14 cellular contexts compared by ENCODE assay signal in the genomic region with DNA sequence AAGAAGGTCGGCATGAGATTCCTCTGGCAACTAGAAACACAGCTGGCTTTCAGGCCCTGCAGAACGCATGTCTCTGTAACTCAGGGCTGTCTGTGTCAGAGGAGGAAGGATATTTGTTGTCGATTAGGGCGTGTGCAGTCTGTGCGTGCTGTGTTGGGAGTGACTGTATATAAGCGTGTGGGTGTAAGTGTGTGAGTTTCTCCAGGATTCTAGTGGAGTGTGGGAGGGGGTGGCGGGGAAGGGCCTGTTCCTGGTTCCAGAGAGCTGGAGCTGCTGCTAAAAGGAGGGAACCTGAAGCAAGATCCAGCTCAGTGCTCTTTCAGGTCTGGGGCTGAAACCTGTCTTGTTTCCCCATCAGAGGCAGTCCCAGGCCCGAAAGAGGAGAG.
A peak's percentile ranks its signal among the peaks of the same experiment; 100 is the strongest.
DNase-seq lines count a peak whose midpoint lies in the region; ATAC-seq and TF ChIP-seq lines count a peak whose summit lies in the region.
"Had no signal": no experiment of that assay in that cellular context is flagged by ENCODE, and none has a peak within 500 bp of the region (broad histone marks: within the 10 kb centered on the region; RNA-seq: fewer than 3 reads in every experiment).

No MANE protein-coding gene starts in this region.

- H3K79me2 ChIP-seq in SK-N-SH (ENCODE audit: insufficient read depth), result no peaks in the 10 kb centered on the region

- no peaks in the 10 kb centered on the region for H4K20me1 ChIP-seq in SK-N-SH (ENCODE audit: insufficient read depth)

- no peaks in the 10 kb centered on the region for H3K9me3 ChIP-seq in SK-N-SH

- no peaks in the 10 kb centered on the region for H3K9me2 ChIP-seq in SK-N-SH

- POLR2A ChIA-PET in SK-N-SH (lab: Yijun Ruan, JAX), result interaction anchor here (1.3 to 2.0 kb wide), 2 partner anchors 74 to 191 kb away, joined by 3 to 6 read pairs; partner anchors contain the start of genes LRIG2 and SLC16A1

- no peaks in the 10 kb centered on the region for H3K36me3 Mint-ChIP-seq in nephron (ENCODE audit: low read depth)
- H3K36me3 Mint-ChIP-seq: natural killer cell treated with Interleukin-12 subunit alpha and Interleukin-12 subunit beta and Interleukin-15 and Interleukin-18, amount 100 ng/mL, for 72 hours had no signal

- H3K4me1 ChIP-seq in SK-N-SH (ENCODE audit: control insufficient read depth in 1 of 2, insufficient read depth in 2 of 2, low read depth in 1 of 2, low read length in 1 of 2), result peaks cover 0 to 9% of the 10 kb centered on the region in 2 experiments; a peak in 1 of 4 replicates

- no peak overlapping the region for H3K4me2 ChIP-seq in SK-N-SH

- 98% methylated on average over 7 of the region's 8 CpGs for WGBS in SK-N-SH (ENCODE audit: low lambda C conversion rate)

- no peak overlapping the region for H3K27ac ChIP-seq in SK-N-SH (ENCODE audit: low read depth in 2 of 2, low read length in 1 of 2)
- H3K27ac ChIP-seq: 22Rv1 had no signal

- peak overlapping the region; percentile 69; the same call in 1 of the 2 replicates for H2AFZ ChIP-seq in SK-N-SH (ENCODE audit: low read depth)

- H3K4me3 ChIP-seq in SK-N-SH (ENCODE audit: low read depth in 2 of 2, low read length in 1 of 2) (no peak overlapping the region), fibroblast of villous mesenchyme (ENCODE audit: low read depth, low read length) (no peak overlapping the region), H7 (ENCODE audit: insufficient read depth, low read depth, low read length) (no peak overlapping the region)
- H3K4me3 ChIP-seq: GM12878 had no signal

- H3K27me3 Mint-ChIP-seq in nephron (ENCODE audit: low read depth), result no peaks in the 10 kb centered on the region

- DNase-seq in SK-N-SH (no peak), fibroblast of villous mesenchyme (ENCODE audit: low read depth) (peak; percentile 44), H7 (no peak), iPS-NIHi11 (ENCODE audit: low spot score) (no peak)
- DNase-seq: Karpas-422; NCI-H2081; stimulated activated naive CD8-positive, alpha-beta T cell treated with anti-CD3 and anti-CD28 coated beads, Interleukin-15, Interleukin-2, amounts not matched to agents 100 U/mL and 50 U/mL, for 24 hours had no signal

- no peak for TF ChIP-seq RAD21 in SK-N-SH (IDR thresholded peaks at IDR 0.05; ENCODE audit: low read length)

- H3K27me3 ChIP-seq in SK-N-SH (ENCODE audit: insufficient read depth) (no peaks in the 10 kb centered on the region), H7 (ENCODE audit: control insufficient read depth, insufficient read depth, low read length) (no peaks in the 10 kb centered on the region)

- H3K4me1 Mint-ChIP-seq in nephron, result peaks cover 18% of the 10 kb centered on the region

- H3F3A ChIP-seq in SK-N-SH (replicated peaks; ENCODE audit: insufficient read depth), result no peaks in the 10 kb centered on the region

- H3K9ac ChIP-seq in SK-N-SH, result no peak overlapping the region

- ATAC-seq in SK-N-SH treated with all-trans-retinoic acid at 6 μM for 48 hours (no peak), HG03442 (IDR thresholded peaks at IDR 0.05; ENCODE audit: unreplicated experiment) (no peak), GM21528 (IDR thresholded peaks at IDR 0.05; ENCODE audit: low FRiP score, unreplicated experiment) (no peak)

- TF ChIP-seq CTCF in SK-N-SH (IDR thresholded peaks at IDR 0.05) (no peak), fibroblast of villous mesenchyme (IDR thresholded peaks at IDR 0.05; ENCODE audit: insufficient read depth, low read depth, low read length) (no peak), nephron (IDR thresholded peaks at IDR 0.05; ENCODE audit: unreplicated experiment in 3 of 3) (no peak)

- H3K9me3 Mint-ChIP-seq in nephron, result no peaks in the 10 kb centered on the region
- H3K9me3 Mint-ChIP-seq: natural killer cell treated with Interleukin-12 subunit alpha and Interleukin-12 subunit beta and Interleukin-15 and Interleukin-18, amount 100 ng/mL, for 72 hours had no signal

- no peak overlapping the region for H3K4me3 Mint-ChIP-seq in nephron
- H3K4me3 Mint-ChIP-seq: natural killer cell treated with Interleukin-12 subunit alpha and Interleukin-12 subunit beta and Interleukin-15 and Interleukin-18, amount 100 ng/mL, for 72 hours had no signal

- CTCF ChIA-PET in SK-N-SH (lab: Yijun Ruan, JAX), result interaction anchor here (0.7 to 8.0 kb wide), 16 partner anchors 8 to 191 kb away, joined by 3 to 120 read pairs (median 5); partner anchors contain the start of genes LRIG2, PPM1J and SLC16A1

- no peak for TF ChIP-seq EP300 in SK-N-SH (IDR thresholded peaks at IDR 0.05; ENCODE audit: borderline replicate concordance in 1 of 2, low read depth in 1 of 2, low read length in 1 of 2)

- peak overlapping the region; percentile 63 to 80 (median 72) for H3K27ac Mint-ChIP-seq in nephron

- H3K36me3 ChIP-seq in SK-N-SH (replicated peaks in 1 of 2; ENCODE audit: control insufficient read depth in 1 of 2, insufficient read depth in 2 of 2, low read length in 1 of 2) (no peaks in the 10 kb centered on the region), H7 (replicated peaks; ENCODE audit: control insufficient read depth, insufficient read depth, low read length) (no peaks in the 10 kb centered on the region)

TF ChIP-seq in SK-N-SH, 30 proteins besides CTCF, POLR2A, EP300 and RAD21:
- TF ChIP-seq TAF1 (IDR thresholded peaks at IDR 0.05; ENCODE audit: borderline replicate concordance, low read depth, low read length), result no peak
- TF ChIP-seq, protein P1, sequence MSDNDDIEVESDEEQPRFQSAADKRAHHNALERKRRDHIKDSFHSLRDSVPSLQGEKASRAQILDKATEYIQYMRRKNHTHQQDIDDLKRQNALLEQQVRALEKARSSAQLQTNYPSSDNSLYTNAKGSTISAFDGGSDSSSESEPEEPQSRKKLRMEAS (IDR thresholded peaks at IDR 0.05; ENCODE audit: low read depth), result no peak
- TF ChIP-seq GABPA (IDR thresholded peaks at IDR 0.05; ENCODE audit: low read depth), result no peak

TF ChIP-seq in SK-N-SH treated with all-trans-retinoic acid at 6 μM for 48 hours, 23 proteins besides CTCF, POLR2A, EP300 and RAD21 (continues in another document):
- no peak for TF ChIP-seq CREB5 (CRISPR knock-in tag; IDR thresholded peaks at IDR 0.05; ENCODE audit: low read depth)
- no peak for TF ChIP-seq ESRRG (CRISPR knock-in tag; IDR thresholded peaks at IDR 0.05)
- no peak for TF ChIP-seq TOX (CRISPR knock-in tag; IDR thresholded peaks at IDR 0.05; ENCODE audit: borderline replicate concordance)
- no peak for TF ChIP-seq PPARA (CRISPR knock-in tag; IDR thresholded peaks at IDR 0.05; ENCODE audit: borderline replicate concordance)
- no peak for TF ChIP-seq ZNF565 (CRISPR knock-in tag; conservative IDR thresholded peaks at IDR 0.05; ENCODE audit: low read depth)
- TF ChIP-seq TCF4 (CRISPR knock-in tag; IDR thresholded peaks at IDR 0.05; ENCODE audit: borderline replicate concordance), result no peak
- no peak for TF ChIP-seq CSDC2 (CRISPR knock-in tag; IDR thresholded peaks at IDR 0.05)
- TF ChIP-seq, protein P2, sequence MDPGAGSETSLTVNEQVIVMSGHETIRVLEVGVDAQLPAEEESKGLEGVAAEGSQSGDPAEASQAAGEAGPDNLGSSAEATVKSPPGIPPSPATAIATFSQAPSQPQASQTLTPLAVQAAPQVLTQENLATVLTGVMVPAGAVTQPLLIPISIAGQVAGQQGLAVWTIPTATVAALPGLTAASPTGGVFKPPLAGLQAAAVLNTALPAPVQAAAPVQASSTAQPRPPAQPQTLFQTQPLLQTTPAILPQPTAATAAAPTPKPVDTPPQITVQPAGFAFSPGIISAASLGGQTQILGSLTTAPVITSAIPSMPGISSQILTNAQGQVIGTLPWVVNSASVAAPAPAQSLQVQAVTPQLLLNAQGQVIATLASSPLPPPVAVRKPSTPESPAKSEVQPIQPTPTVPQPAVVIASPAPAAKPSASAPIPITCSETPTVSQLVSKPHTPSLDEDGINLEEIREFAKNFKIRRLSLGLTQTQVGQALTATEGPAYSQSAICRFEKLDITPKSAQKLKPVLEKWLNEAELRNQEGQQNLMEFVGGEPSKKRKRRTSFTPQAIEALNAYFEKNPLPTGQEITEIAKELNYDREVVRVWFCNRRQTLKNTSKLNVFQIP (CRISPR knock-in tag; IDR thresholded peaks at IDR 0.05; ENCODE audit: borderline replicate concordance, low read depth), result no peak
- no peak for TF ChIP-seq BACH2 (CRISPR knock-in tag; IDR thresholded peaks at IDR 0.05; ENCODE audit: borderline replicate concordance)
- TF ChIP-seq CSRNP3 (CRISPR knock-in tag; IDR thresholded peaks at IDR 0.05), result no peak
